26 cellular contexts compared by ENCODE assay signal in the genomic region with DNA sequence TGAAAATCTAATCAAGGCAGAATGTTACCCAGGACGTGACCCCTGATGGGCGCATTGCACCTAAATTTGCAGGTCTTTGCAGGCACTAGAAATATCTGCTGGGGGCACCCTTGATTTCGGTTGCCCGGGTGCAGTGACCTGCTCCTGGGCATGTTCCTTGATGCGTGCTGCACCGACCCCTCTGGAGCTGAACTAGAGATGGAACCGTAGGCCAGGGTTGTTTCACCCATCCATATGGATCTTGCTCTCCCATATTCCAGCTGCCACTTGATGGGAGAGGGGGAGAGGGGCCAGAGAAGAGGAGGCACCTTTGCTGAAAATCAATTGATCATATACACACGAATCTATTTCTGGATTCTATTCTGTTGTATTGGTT.
"Had no signal": no experiment of that assay in that cellular context is flagged by ENCODE, and none has a peak within 500 bp of the region (broad histone marks: within the 10 kb centered on the region; RNA-seq: fewer than 3 reads in every experiment).

No MANE protein-coding gene starts in this region.

- ATAC-seq: activated CD8-positive, alpha-beta T cell treated with anti-CD3 and anti-CD28 coated beads, Interleukin-2, amount 10 ng/mL, durations not matched to agents 7 days and 5 days; body of pancreas; SK-N-SH treated with all-trans-retinoic acid at 6 μM for 48 hours; WTC11 had no signal

- DNase-seq: activated CD4-positive, alpha-beta T cell treated with anti-CD3 and anti-CD28 coated beads for 48 hours; activated CD4-positive, alpha-beta T cell treated with anti-CD3 and anti-CD28 coated beads, Interleukin-2, amount 50 U/mL, for 4 hours; activated CD4-positive, CD25-positive, alpha-beta regulatory T cell treated with anti-CD3 and anti-CD28 coated beads, Interleukin-2, amount 50 U/mL, for 72 hours; activated CD8-positive, alpha-beta memory T cell treated with anti-CD3 and anti-CD28 coated beads, Interleukin-2, amount 50 U/mL, for 48 hours; activated CD8-positive, alpha-beta T cell treated with anti-CD3 and anti-CD28 coated beads, Interleukin-2, amount 10 ng/mL, durations not matched to agents 7 days and 5 days; activated naive CD4-positive, alpha-beta T cell treated with Interleukin-2 at 50 U/mL for 16 hours; activated naive CD8-positive, alpha-beta T cell treated with anti-CD3 and anti-CD28 coated beads for 36 hours; activated T-cell treated with anti-CD3 and anti-CD28 coated beads, Interleukin-2, amount 50 U/mL, for 24 hours; IMR-90; Kasumi-1; KBM-7; NCI-H1105 treated with DMSO at 0.1 percent for 48 hours; NCI-H1436 treated with DMSO at 0.1 percent for 48 hours; NCI-H187; NCI-H2081; NCI-H510A treated with DMSO at 0.1 percent for 48 hours; SHP77; SW 1271 had no signal

- H3K27ac ChIP-seq: ascending aorta, body of pancreas, Peyer's patch, RWPE1, SJSA1 had no signal

- H3K4me3 ChIP-seq: ascending aorta, body of pancreas, Peyer's patch, SJSA1 had no signal

- H3K4me1 ChIP-seq: ascending aorta, body of pancreas, Peyer's patch, SJSA1 had no signal

- H3K36me3 ChIP-seq: ascending aorta, Peyer's patch, SJSA1 had no signal

- H3K9me3 ChIP-seq: Peyer's patch had no signal

- FAIRE-seq: bronchial epithelial cell had no signal
